25 cellular contexts compared by ENCODE assay signal in genomic region chr18:49193252-49193651, GRCh38.
"Had no signal": no experiment of that assay in that cellular context is flagged by ENCODE, and none has a peak within 500 bp of the region (broad histone marks: within the 10 kb centered on the region; RNA-seq: fewer than 3 reads in every experiment).

No MANE protein-coding gene starts in this region.

- H3K4me3 ChIP-seq: colonic mucosa, coronary artery, dorsolateral prefrontal cortex, esophagus muscularis mucosa, esophagus squamous epithelium, gastrocnemius medialis, gastroesophageal sphincter, heart left ventricle, heart right ventricle had no signal

- DNase-seq: colonic mucosa; cortex of kidney; dermis blood vessel endothelial cell; dorsolateral prefrontal cortex; effector CD4-positive, alpha-beta T cell; effector CD8-positive, alpha-beta T cell; effector memory CD4-positive, alpha-beta T cell; effector memory CD8-positive, alpha-beta T cell; endodermal cell; erythroblast; esophagus squamous epithelium; foreskin fibroblast; foreskin melanocyte; gastrocnemius medialis; glutamatergic neuron; heart left ventricle; heart right ventricle had no signal

- H3K9me3 ChIP-seq: colonic mucosa, esophagus muscularis mucosa, esophagus squamous epithelium, gastrocnemius medialis, gastroesophageal sphincter, heart left ventricle had no signal

- FAIRE-seq: colon, endothelial cell of umbilical vein, frontal cortex had no signal

- H3K27me3 ChIP-seq: colonic mucosa, dorsolateral prefrontal cortex, esophagus muscularis mucosa, esophagus squamous epithelium, foreskin keratinocyte, gastrocnemius medialis, gastroesophageal sphincter, heart left ventricle, heart right ventricle had no signal

- H3K4me1 ChIP-seq: colonic mucosa, foreskin keratinocyte had no signal

- H3K27ac ChIP-seq: colonic mucosa, coronary artery, epithelial cell of prostate, esophagus muscularis mucosa, esophagus squamous epithelium, foreskin keratinocyte, gastrocnemius medialis, gastroesophageal sphincter, heart left ventricle, heart right ventricle had no signal

- H3K36me3 ChIP-seq: colonic mucosa, esophagus muscularis mucosa, esophagus squamous epithelium, gastrocnemius medialis, gastroesophageal sphincter, heart left ventricle, heart right ventricle had no signal

- ATAC-seq: effector memory CD8-positive, alpha-beta T cell; foreskin keratinocyte; gastrocnemius medialis; gastroesophageal sphincter; heart left ventricle; heart right ventricle had no signal
